Comparison of ENCODE assay signal across 1 cellular context in the genomic region with DNA sequence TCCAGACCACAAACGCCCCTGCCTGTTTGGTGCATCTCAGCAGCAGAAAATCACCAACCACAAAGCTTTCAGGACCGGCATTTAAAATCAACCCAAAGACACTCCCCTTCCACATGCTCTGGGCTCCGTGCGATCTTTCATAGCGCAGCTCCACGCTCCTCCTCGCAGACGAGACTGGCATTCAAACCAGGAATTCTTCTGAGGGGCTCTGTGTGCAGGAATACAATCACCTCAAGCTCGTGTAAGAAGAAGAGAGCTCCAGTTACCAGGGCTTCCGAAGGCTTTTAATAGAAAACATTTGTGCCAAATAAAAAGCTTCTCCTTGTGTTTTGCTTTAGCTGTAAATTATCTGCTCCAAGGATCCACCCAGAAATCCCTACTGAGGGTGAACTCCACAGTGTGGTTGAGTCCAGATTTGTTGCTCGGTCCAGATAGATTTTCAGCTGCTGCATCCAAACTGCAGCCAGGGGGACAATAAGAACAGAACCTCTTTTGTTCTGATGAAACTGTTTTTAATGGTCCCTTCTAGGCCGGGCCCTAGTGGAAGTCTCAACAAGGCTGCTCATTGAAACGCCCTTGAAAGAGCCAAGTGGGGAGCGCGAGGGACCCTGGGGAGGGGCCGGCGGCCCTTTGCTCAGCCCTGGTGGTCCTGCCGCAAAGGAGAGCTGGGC.
TF ChIP-seq lines count a peak whose summit lies in the region.

No MANE protein-coding gene starts in this region.

TF ChIP-seq in WTC11, 78 proteins besides CTCF, POLR2A, EP300 and RAD21:
- TF ChIP-seq ZNF138 (CRISPR knock-in tag; conservative IDR thresholded peaks at IDR 0.05): no peak
